ENCODE assay signal across 20 cellular contexts in the genomic region with DNA sequence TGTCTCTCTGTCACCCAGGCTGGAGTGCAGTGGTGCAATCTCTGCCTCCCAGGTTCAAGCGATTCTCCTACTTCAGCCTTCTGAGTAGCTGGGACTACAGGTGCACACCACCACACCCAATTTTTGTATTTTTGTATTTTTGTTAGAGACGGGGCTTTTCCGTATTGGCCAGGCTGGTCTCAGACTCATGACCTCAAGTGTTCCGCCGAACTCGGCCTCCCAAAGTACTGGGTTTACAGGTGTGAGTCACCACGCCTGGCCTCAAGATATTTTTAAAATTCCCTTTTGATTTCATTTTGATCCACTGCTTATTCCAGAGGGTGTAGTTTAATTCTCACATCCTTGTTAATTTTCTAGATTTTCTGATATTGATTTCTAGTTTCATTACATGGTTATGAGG. TPM values are rescaled to one million over a fixed set of nuclear protein-coding genes. Genes with fewer than 3 reads are reported as not detected.
DNase-seq lines count a peak whose midpoint lies in the region; ATAC-seq and TF ChIP-seq lines count a peak whose summit lies in the region.
"Had no signal": no experiment of that assay in that cellular context is flagged by ENCODE, and none has a peak within 500 bp of the region (broad histone marks: within the 10 kb centered on the region; RNA-seq: fewer than 3 reads in every experiment).

No MANE protein-coding gene starts in this region.

- intact Hi-C loops in CD8-positive, alpha-beta T cell (cut with DNase I, micrococcal nuclease) = no loop called here
- intact Hi-C loops in activated CD8-positive, alpha-beta T cell treated with anti-CD3 and anti-CD28 coated beads for 36 hours (cut with micrococcal nuclease) = no loop called here
- intact Hi-C loops in A673 (cut with micrococcal nuclease; ENCODE audit: unreplicated experiment) = no loop called here
- intact Hi-C loops in uterus (cut with DNase I; ENCODE audit: low total_unique reads) = no loop called here

- no peak overlapping the region for H3K27ac Mint-ChIP-seq in CD8-positive, alpha-beta T cell
- no peak overlapping the region for H3K27ac Mint-ChIP-seq in activated CD8-positive, alpha-beta T cell treated with anti-CD3 and anti-CD28 coated beads for 36 hours
- H3K27ac Mint-ChIP-seq in memory B cell = peak overlapping the region; percentile 31

- no peaks in the 10 kb centered on the region for H3K9me3 ChIP-seq in CD8-positive, alpha-beta T cell (ENCODE audit: low read length)
- H3K9me3 ChIP-seq in A673 (ENCODE audit: low read depth, low read length, poor library complexity, severe bottlenecking) (no peaks in the 10 kb centered on the region), uterus (no peaks in the 10 kb centered on the region)
- H3K9me3 ChIP-seq: esophagus muscularis mucosa had no signal

- CTCF ChIA-PET in CD8-positive, alpha-beta T cell (lab: Charles Lee) = no interaction called here
- CTCF ChIA-PET in activated CD8-positive, alpha-beta T cell treated with anti-CD3 and anti-CD28 coated beads for 36 hours (lab: Charles Lee) = interaction anchor here (0.6 to 1.6 kb wide), 3 partner anchors 36 to 479 kb away, joined by 3 to 6 read pairs (median 5); no protein-coding TSS in a partner anchor
- CTCF ChIA-PET in A673 (lab: Charles Lee) = no interaction called here

- peaks cover 64% of the 10 kb centered on the region for H3K4me1 Mint-ChIP-seq in activated T-cell treated with anti-CD3 and anti-CD28 coated beads, Interleukin-2, amount 50 U/mL, for 4 hours (ENCODE audit: low read depth)
- H3K4me1 Mint-ChIP-seq in CD8-positive, alpha-beta T cell (ENCODE audit: low read depth) = peaks cover 72% of the 10 kb centered on the region
- peaks cover 65% of the 10 kb centered on the region for H3K4me1 Mint-ChIP-seq in activated CD8-positive, alpha-beta T cell treated with anti-CD3 and anti-CD28 coated beads for 36 hours (ENCODE audit: low read depth)
- H3K4me1 Mint-ChIP-seq in memory B cell = peaks cover 20% of the 10 kb centered on the region
- H3K4me1 Mint-ChIP-seq: neural crest cell had no signal

- no peaks in the 10 kb centered on the region for H3K9me3 Mint-ChIP-seq in activated T-cell treated with anti-CD3 and anti-CD28 coated beads, Interleukin-2, amount 50 U/mL, for 4 hours
- no peaks in the 10 kb centered on the region for H3K9me3 Mint-ChIP-seq in CD8-positive, alpha-beta T cell
- no peaks in the 10 kb centered on the region for H3K9me3 Mint-ChIP-seq in activated CD8-positive, alpha-beta T cell treated with anti-CD3 and anti-CD28 coated beads for 36 hours
- H3K9me3 Mint-ChIP-seq in memory B cell = no peaks in the 10 kb centered on the region
- H3K9me3 Mint-ChIP-seq: neural crest cell had no signal

- no peak for ATAC-seq in activated T-cell treated with anti-CD3 and anti-CD28 coated beads, Interleukin-2, amount 50 U/mL, for 4 hours
- ATAC-seq in CD8-positive, alpha-beta T cell = no peak
- no peak for ATAC-seq in activated CD8-positive, alpha-beta T cell treated with anti-CD3 and anti-CD28 coated beads for 36 hours
- ATAC-seq in memory B cell (ENCODE audit: low read depth) = no peak
- ATAC-seq: HepG2, left cardiac atrium had no signal

- BruUV-seq in A673 (replicated peaks; lab: Mats Ljungman, UMichigan) = no TSS peak

- no peak for TF ChIP-seq CTCF in CD8-positive, alpha-beta T cell (IDR thresholded peaks at IDR 0.05)
- no peak for TF ChIP-seq CTCF in activated CD8-positive, alpha-beta T cell treated with anti-CD3 and anti-CD28 coated beads for 36 hours (IDR thresholded peaks at IDR 0.05)
- no peak for TF ChIP-seq CTCF in A673 (conservative IDR thresholded peaks at IDR 0.05; ENCODE audit: low read depth, low read length)
- TF ChIP-seq CTCF in uterus (IDR thresholded peaks at IDR 0.05) = no peak

- peak overlapping the region; percentile 81 for H3K4me3 Mint-ChIP-seq in activated T-cell treated with anti-CD3 and anti-CD28 coated beads, Interleukin-2, amount 50 U/mL, for 4 hours
- peak overlapping the region; percentile 44 for H3K4me3 Mint-ChIP-seq in CD8-positive, alpha-beta T cell
- peak overlapping the region; percentile 25 for H3K4me3 Mint-ChIP-seq in activated CD8-positive, alpha-beta T cell treated with anti-CD3 and anti-CD28 coated beads for 36 hours
- H3K4me3 Mint-ChIP-seq in memory B cell = no peak overlapping the region
- H3K4me3 Mint-ChIP-seq: neural crest cell had no signal

- POLR2A ChIA-PET in CD8-positive, alpha-beta T cell (lab: Charles Lee) = no interaction called here
- POLR2A ChIA-PET in activated CD8-positive, alpha-beta T cell treated with anti-CD3 and anti-CD28 coated beads for 36 hours (lab: Charles Lee) = no interaction called here
- POLR2A ChIA-PET in A673 (lab: Charles Lee; ENCODE audit: low non-redundant PET) = no interaction called here

- peaks cover 35% of the 10 kb centered on the region for H3K4me1 ChIP-seq in CD8-positive, alpha-beta T cell (ENCODE audit: insufficient read depth, low read length)
- H3K4me1 ChIP-seq in A673 (ENCODE audit: insufficient read depth, low read length, poor library complexity, severe bottlenecking) (peaks cover 21% of the 10 kb centered on the region), uterus (no peaks in the 10 kb centered on the region)

- H3K27ac ChIP-seq in CD8-positive, alpha-beta T cell (ENCODE audit: low read depth, low read length) = no peak overlapping the region
- no peak overlapping the region for H3K27ac ChIP-seq in A673 (ENCODE audit: low read depth, low read length, poor library complexity, severe bottlenecking)
- H3K27ac ChIP-seq in uterus = peak overlapping the region in 1 of 2 donors; percentile 90

- no peaks in the 10 kb centered on the region for H3K27me3 Mint-ChIP-seq in activated T-cell treated with anti-CD3 and anti-CD28 coated beads, Interleukin-2, amount 50 U/mL, for 4 hours (ENCODE audit: low read depth)
- no peaks in the 10 kb centered on the region for H3K27me3 Mint-ChIP-seq in CD8-positive, alpha-beta T cell (ENCODE audit: low read depth)
- no peaks in the 10 kb centered on the region for H3K27me3 Mint-ChIP-seq in activated CD8-positive, alpha-beta T cell treated with anti-CD3 and anti-CD28 coated beads for 36 hours
- H3K27me3 Mint-ChIP-seq in memory B cell = no peaks in the 10 kb centered on the region

- no peaks in the 10 kb centered on the region for H3K27me3 ChIP-seq in CD8-positive, alpha-beta T cell (ENCODE audit: insufficient read depth, low read length)
- H3K27me3 ChIP-seq in A673 (replicated peaks; ENCODE audit: insufficient read depth, low read depth, low read length, poor library complexity) = no peaks in the 10 kb centered on the region
- H3K27me3 ChIP-seq in uterus = no peaks in the 10 kb centered on the region
- H3K27me3 ChIP-seq: esophagus muscularis mucosa had no signal

- H3K36me3 Mint-ChIP-seq in activated T-cell treated with anti-CD3 and anti-CD28 coated beads, Interleukin-2, amount 50 U/mL, for 4 hours (ENCODE audit: insufficient read depth) = peaks cover 30% of the 10 kb centered on the region
- peaks cover 4% of the 10 kb centered on the region for H3K36me3 Mint-ChIP-seq in CD8-positive, alpha-beta T cell
- H3K36me3 Mint-ChIP-seq in activated CD8-positive, alpha-beta T cell treated with anti-CD3 and anti-CD28 coated beads for 36 hours (ENCODE audit: low read depth) = peaks cover 24% of the 10 kb centered on the region
- H3K36me3 Mint-ChIP-seq in memory B cell = peaks cover 3% of the 10 kb centered on the region

- no peak overlapping the region for H3K4me3 ChIP-seq in CD8-positive, alpha-beta T cell (ENCODE audit: low read depth, low read length)
- no peak overlapping the region for H3K4me3 ChIP-seq in A673 (ENCODE audit: low read depth, low read length, poor library complexity, severe bottlenecking)
- H3K4me3 ChIP-seq in uterus = no peak overlapping the region
- H3K4me3 ChIP-seq: esophagus muscularis mucosa had no signal

- no peak for TF ChIP-seq POLR2A in uterus (IDR thresholded peaks at IDR 0.05)

- DNase-seq in activated T-cell treated with anti-CD3 and anti-CD28 coated beads, Interleukin-2, amount 50 U/mL, for 4 hours = no peak
- DNase-seq in activated T-cell treated with anti-CD3 and anti-CD28 coated beads for 4 hours (no peak), memory B cell (ENCODE audit: low spot score in 2 of 2) (no peak), NCI-H1436 (lab: John Stamatoyannopoulos, UW) (no peak), A673 (ENCODE audit: low spot score) (no peak), uterus (no peak)
- DNase-seq in CD8-positive, alpha-beta T cell = no peak
- DNase-seq in activated CD8-positive, alpha-beta T cell treated with anti-CD3 and anti-CD28 coated beads for 36 hours = no peak
- DNase-seq: aorta; DMS79 treated with DMSO at 0.1 percent for 48 hours; effector CD8-positive, alpha-beta T cell; left cardiac atrium; NCI-H1436 treated with DMSO at 0.1 percent for 48 hours; NCI-H774; SHP77 treated with DMSO at 0.1 percent for 48 hours; stimulated activated CD4-positive, alpha-beta T cell treated with anti-CD3 and anti-CD28 coated beads, Interleukin-4, amount 100 ng/mL, for 1 hour; substantia nigra had no signal

- no peaks in the 10 kb centered on the region for H3K36me3 ChIP-seq in CD8-positive, alpha-beta T cell (ENCODE audit: insufficient read depth, low read length)
- H3K36me3 ChIP-seq in A673 (ENCODE audit: insufficient read depth, low read length, poor library complexity, severe bottlenecking) = no peaks in the 10 kb centered on the region
- H3K36me3 ChIP-seq in uterus = no peaks in the 10 kb centered on the region
- H3K36me3 ChIP-seq: esophagus muscularis mucosa had no signal

RNA-seq across cellular contexts. Expression of gene IFI44L, which starts 3.8 kb away (rescaled TPM):
- 1 to 10 TPM; 2.2 to 7.5 (median 2.7) TPM for total RNA-seq in activated T-cell treated with anti-CD3 and anti-CD28 coated beads, Interleukin-2, amount 50 U/mL, for 4 hours
- 1 to 10 TPM; 3.7 to 4.1 TPM for total RNA-seq in CD8-positive, alpha-beta T cell
- total RNA-seq in activated CD8-positive, alpha-beta T cell treated with anti-CD3 and anti-CD28 coated beads for 36 hours = 10 to 100 TPM; 22.4 to 22.5 TPM
- total RNA-seq in A673 (2021) (7.5 and 8.5 TPM in 2 replicates), uterus (10 to 100 TPM in 2 of 4 donors, 1 to 10 TPM in 2; 3.8 to 60.2 (median 17.3) TPM)

RNA-seq across cellular contexts. Expression of gene IFI44, which starts 25.6 kb away (rescaled TPM):
- 10 to 100 TPM in 1 of 3 donors, 1 to 10 TPM in 2; 4.4 to 16.6 (median 7.2) TPM for total RNA-seq in activated T-cell treated with anti-CD3 and anti-CD28 coated beads, Interleukin-2, amount 50 U/mL, for 4 hours
- total RNA-seq in CD8-positive, alpha-beta T cell = 10 to 100 TPM; 24.2 to 30.5 TPM
- 10 to 100 TPM; 37.2 to 38.4 TPM for total RNA-seq in activated CD8-positive, alpha-beta T cell treated with anti-CD3 and anti-CD28 coated beads for 36 hours
- total RNA-seq in A673 (2021) (27.8 and 29.0 TPM in 2 replicates), uterus (10 to 100 TPM; 10.6 to 77.1 (median 47.7) TPM)
- total RNA-seq: HepG2 had no signal
